30 cellular contexts compared by ENCODE assay signal in the genomic region with DNA sequence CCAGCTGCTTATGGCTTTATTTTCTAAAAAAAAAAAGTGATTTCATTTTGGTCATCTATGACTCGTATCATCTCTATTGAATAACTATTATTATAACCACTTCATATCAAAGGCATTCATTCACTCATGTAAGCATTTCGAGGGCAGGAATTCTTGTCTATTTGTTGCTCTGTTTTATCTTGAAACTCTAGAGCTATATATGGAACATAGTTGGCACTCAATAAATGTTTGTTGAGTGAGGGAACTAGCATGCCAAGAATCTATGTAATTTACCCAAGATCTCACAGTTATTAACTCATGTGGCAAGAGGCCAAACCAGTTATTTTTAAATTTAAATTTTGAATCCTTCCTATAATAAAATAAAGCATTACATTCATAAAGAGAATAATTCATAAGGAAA.
DNase-seq lines count a peak whose midpoint lies in the region; ATAC-seq and TF ChIP-seq lines count a peak whose summit lies in the region.
"Had no signal": no experiment of that assay in that cellular context is flagged by ENCODE, and none has a peak within 500 bp of the region (broad histone marks: within the 10 kb centered on the region; RNA-seq: fewer than 3 reads in every experiment).

No MANE protein-coding gene starts in this region.

- peak; percentile 43 for DNase-seq in AG10803 (ENCODE audit: low read depth)
- peak; percentile 22 for DNase-seq in LHCN-M2 (ENCODE audit: low read depth)
- peak; percentile 68 for DNase-seq in brain microvascular endothelial cell
- DNase-seq in foreskin fibroblast: peak; percentile 42 to 58
- no peak for DNase-seq in stimulated activated CD4-positive, alpha-beta T cell treated with anti-CD3 and anti-CD28 coated beads, Interleukin-4, amount 100 ng/mL, for 1 hour
- DNase-seq in NCI-H1436 (lab: John Stamatoyannopoulos, UW): no peak
- DNase-seq: activated B cell treated with CpG ODN at 0.5 μM for 24 hours; activated CD4-positive, alpha-beta T cell treated with anti-CD3 and anti-CD28 coated beads, Interleukin-2, amount 50 U/mL, for 4 hours; activated naive CD4-positive, alpha-beta T cell; activated T-cell treated with anti-CD3 and anti-CD28 coated beads, Interleukin-2, amount 50 U/mL, for 72 hours; BE2C; cortex of kidney; GF-D8; H9; left ventricle myocardium inferior; MG63; naive thymus-derived CD8-positive, alpha-beta T cell; NCI-H1417 treated with DMSO at 0.1 percent for 48 hours; NCI-H2081 treated with DMSO at 0.1 percent for 48 hours; NCI-H82; occipital lobe; psoas muscle; stomach; T-helper 1 cell had no signal

- no peaks in the 10 kb centered on the region for H3K27me3 ChIP-seq in brain microvascular endothelial cell (replicated peaks)
- H3K27me3 ChIP-seq: BE2C, cardiac muscle cell, MG63, stomach, tibial nerve had no signal

- no peaks in the 10 kb centered on the region for H3K36me3 Mint-ChIP-seq in stimulated activated memory B cell treated with anti-CD40 and anti-IgM and Interleukin-4, amounts not matched to agents 10 μg/mL and 1 μg/mL and 100 μg/mL, for 72 hours
- H3K36me3 Mint-ChIP-seq: naive thymus-derived CD8-positive, alpha-beta T cell had no signal

- ATAC-seq in HG02938 (IDR thresholded peaks at IDR 0.05; ENCODE audit: unreplicated experiment): no peak
- no peak for ATAC-seq in stimulated activated memory B cell treated with anti-CD40 and anti-IgM and Interleukin-4, amounts not matched to agents 10 μg/mL and 1 μg/mL and 100 μg/mL, for 72 hours
- ATAC-seq: A549; activated T-cell treated with anti-CD3 and anti-CD28 coated beads, Interleukin-2, amount 50 U/mL, for 72 hours; naive thymus-derived CD8-positive, alpha-beta T cell; psoas muscle had no signal

- no peaks in the 10 kb centered on the region for H3K36me3 ChIP-seq in brain microvascular endothelial cell (replicated peaks)
- H3K36me3 ChIP-seq: BE2C, cardiac muscle cell, left ventricle myocardium inferior, MG63, stomach, tibial nerve had no signal

- H3K27ac ChIP-seq in brain microvascular endothelial cell: no peak overlapping the region
- H3K27ac ChIP-seq: A549, cardiac muscle cell, left ventricle myocardium inferior, psoas muscle, RWPE1, stomach, tibial nerve had no signal

- H3K4me3 Mint-ChIP-seq in stimulated activated memory B cell treated with anti-CD40 and anti-IgM and Interleukin-4, amounts not matched to agents 10 μg/mL and 1 μg/mL and 100 μg/mL, for 72 hours: no peak overlapping the region
- H3K4me3 Mint-ChIP-seq: activated B cell treated with CpG ODN at 0.5 μM for 24 hours; activated T-cell treated with anti-CD3 and anti-CD28 coated beads, Interleukin-2, amount 50 U/mL, for 72 hours; H9; naive thymus-derived CD8-positive, alpha-beta T cell had no signal

- no peaks in the 10 kb centered on the region for H3K4me1 Mint-ChIP-seq in stimulated activated memory B cell treated with anti-CD40 and anti-IgM and Interleukin-4, amounts not matched to agents 10 μg/mL and 1 μg/mL and 100 μg/mL, for 72 hours
- H3K4me1 Mint-ChIP-seq: activated B cell treated with CpG ODN at 0.5 μM for 24 hours; H9; naive thymus-derived CD8-positive, alpha-beta T cell had no signal

- no peak overlapping the region for H3K4me3 ChIP-seq in AG10803 (ENCODE audit: low read length)
- H3K4me3 ChIP-seq in brain microvascular endothelial cell (ENCODE audit: low read depth, low read length): no peak overlapping the region
- H3K4me3 ChIP-seq in foreskin fibroblast (ENCODE audit: low read depth in 1 of 2, low read length in 2 of 2): no peak overlapping the region
- H3K4me3 ChIP-seq: A549, cardiac muscle cell, left ventricle myocardium inferior, MG63, psoas muscle, stomach, tibial nerve had no signal

- TF ChIP-seq CTCF in AG10803 (conservative IDR thresholded peaks at IDR 0.05; ENCODE audit: low read length) (no peak), brain microvascular endothelial cell (IDR thresholded peaks at IDR 0.05; ENCODE audit: low read depth, low read length, missing control alignments) (no peak), foreskin fibroblast (IDR thresholded peaks at IDR 0.05; ENCODE audit: low read depth, low read length) (no peak)

- peaks cover 5% of the 10 kb centered on the region for H3K9me3 Mint-ChIP-seq in stimulated activated memory B cell treated with anti-CD40 and anti-IgM and Interleukin-4, amounts not matched to agents 10 μg/mL and 1 μg/mL and 100 μg/mL, for 72 hours
- H3K9me3 Mint-ChIP-seq: activated B cell treated with CpG ODN at 0.5 μM for 24 hours had no signal

- no peaks in the 10 kb centered on the region for H3K27me3 Mint-ChIP-seq in stimulated activated memory B cell treated with anti-CD40 and anti-IgM and Interleukin-4, amounts not matched to agents 10 μg/mL and 1 μg/mL and 100 μg/mL, for 72 hours
- H3K27me3 Mint-ChIP-seq: activated B cell treated with CpG ODN at 0.5 μM for 24 hours; naive thymus-derived CD8-positive, alpha-beta T cell had no signal

- no peak overlapping the region for H3K27ac Mint-ChIP-seq in stimulated activated memory B cell treated with anti-CD40 and anti-IgM and Interleukin-4, amounts not matched to agents 10 μg/mL and 1 μg/mL and 100 μg/mL, for 72 hours
- H3K27ac Mint-ChIP-seq: activated B cell treated with CpG ODN at 0.5 μM for 24 hours; activated T-cell treated with anti-CD3 and anti-CD28 coated beads, Interleukin-2, amount 50 U/mL, for 72 hours; H9; naive thymus-derived CD8-positive, alpha-beta T cell had no signal

- in situ Hi-C loops in brain microvascular endothelial cell (cut with HindIII; ENCODE audit: low pct_ligation_motif_present, low sequenced_read_pairs): no loop called here

Comparison
In these comparisons a context has a peak if more than half of its experiments do, and no peak if none do; other contexts are left out.
1. DNase-seq: peak in AG10803 (single experiment), LHCN-M2 (single experiment), brain microvascular endothelial cell (single experiment) and foreskin fibroblast (2 of 2); none in stimulated activated CD4-positive, alpha-beta T cell treated with anti-CD3 and anti-CD28 coated beads, Interleukin-4, amount 100 ng/mL, for 1 hour (single experiment) and NCI-H1436 (single experiment).